In genomic region chr12:127750076-127750840, GRCh38 we compare ENCODE assay signal across 17 cellular contexts.
"Had no signal": no experiment of that assay in that cellular context is flagged by ENCODE, and none has a peak within 500 bp of the region (broad histone marks: within the 10 kb centered on the region; RNA-seq: fewer than 3 reads in every experiment).

No MANE protein-coding gene starts in this region.

- H3K36me3 Mint-ChIP-seq: activated naive CD8-positive, alpha-beta T cell; natural killer cell; stimulated activated memory B cell treated with anti-CD40 and anti-IgM and Interleukin-4, amounts not matched to agents 10 μg/mL and 1 μg/mL and 100 μg/mL, for 72 hours had no signal

- H3K4me3 ChIP-seq: breast epithelium, lung, sigmoid colon, spleen had no signal

- H3K4me1 ChIP-seq: breast epithelium, sigmoid colon, spleen had no signal

- H3K4me1 Mint-ChIP-seq: activated CD4-positive, alpha-beta T cell treated with anti-CD3 and anti-CD28 coated beads for 36 hours; natural killer cell; stimulated activated memory B cell treated with anti-CD40 and anti-IgM and Interleukin-4, amounts not matched to agents 10 μg/mL and 1 μg/mL and 100 μg/mL, for 72 hours; WTC11 had no signal

- H3K36me3 ChIP-seq: breast epithelium, sigmoid colon, spleen had no signal

- H3K27ac Mint-ChIP-seq: activated CD4-positive, alpha-beta T cell treated with anti-CD3 and anti-CD28 coated beads for 36 hours; activated naive CD8-positive, alpha-beta T cell; activated T-helper 1 cell treated with anti-CD3 and anti-CD28 coated beads, Interleukin-12 subunit alpha, Interleukin-12 subunit beta, Interleukin-2, Interleukin-4 antibody, amounts not matched to agents 30 ng/mL and 10 ng/mL and 1 ng/mL, durations not matched to agents 14 hours and 24 hours and 36 hours; natural killer cell; stimulated activated memory B cell treated with anti-CD40 and anti-IgM and Interleukin-4, amounts not matched to agents 10 μg/mL and 1 μg/mL and 100 μg/mL, for 72 hours; WTC11 had no signal

- H3K27me3 Mint-ChIP-seq: activated CD4-positive, alpha-beta T cell treated with anti-CD3 and anti-CD28 coated beads for 36 hours; activated naive CD8-positive, alpha-beta T cell; stimulated activated memory B cell treated with anti-CD40 and anti-IgM and Interleukin-4, amounts not matched to agents 10 μg/mL and 1 μg/mL and 100 μg/mL, for 72 hours had no signal

- H3K27ac ChIP-seq: breast epithelium, sigmoid colon, spleen had no signal

- DNase-seq: activated CD4-positive, alpha-beta T cell treated with anti-CD3 and anti-CD28 coated beads for 36 hours; activated CD4-positive, alpha-beta T cell treated with anti-CD3 and anti-CD28 coated beads, Interleukin-2, amount 50 U/mL, for 48 hours; activated T-cell treated with anti-CD3 and anti-CD28 coated beads for 4 hours; cortex of kidney; effector memory CD4-positive, alpha-beta T cell; kidney; natural killer cell; sigmoid colon; spleen; stimulated activated CD4-positive, alpha-beta T cell treated with anti-CD3 and anti-CD28 coated beads, Interleukin-4, amount 100 ng/mL, for 4 hours had no signal

- ATAC-seq: activated CD4-positive, alpha-beta T cell treated with anti-CD3 and anti-CD28 coated beads for 36 hours; left lobe of liver; natural killer cell; stimulated activated memory B cell treated with anti-CD40 and anti-IgM and Interleukin-4, amounts not matched to agents 10 μg/mL and 1 μg/mL and 100 μg/mL, for 72 hours; WTC11 had no signal

- H3K9me3 ChIP-seq: breast epithelium, sigmoid colon, spleen had no signal

- H3K27me3 ChIP-seq: breast epithelium, sigmoid colon, spleen had no signal

- H3K4me3 Mint-ChIP-seq: activated CD4-positive, alpha-beta T cell treated with anti-CD3 and anti-CD28 coated beads for 36 hours; activated naive CD8-positive, alpha-beta T cell; activated T-helper 1 cell treated with anti-CD3 and anti-CD28 coated beads, Interleukin-12 subunit alpha, Interleukin-12 subunit beta, Interleukin-2, Interleukin-4 antibody, amounts not matched to agents 30 ng/mL and 10 ng/mL and 1 ng/mL, durations not matched to agents 14 hours and 24 hours and 36 hours; natural killer cell; stimulated activated memory B cell treated with anti-CD40 and anti-IgM and Interleukin-4, amounts not matched to agents 10 μg/mL and 1 μg/mL and 100 μg/mL, for 72 hours; WTC11 had no signal
